In genomic region chr16:715448-716249, GRCh38 we compare ENCODE assay signal across 9 cellular contexts. TPM values are rescaled to one million over a fixed set of nuclear protein-coding genes. Genes with fewer than 3 reads are reported as not detected.
DNase-seq lines count a peak whose midpoint lies in the region; ATAC-seq and TF ChIP-seq lines count a peak whose summit lies in the region.
"Had no signal": no experiment of that assay in that cellular context is flagged by ENCODE, and none has a peak within 500 bp of the region (broad histone marks: within the 10 kb centered on the region; RNA-seq: fewer than 3 reads in every experiment).

No MANE protein-coding gene starts in this region.

- H3K79me2 ChIP-seq in ACC112 (ENCODE audit: control insufficient read depth, insufficient read depth, low read length, unreplicated experiment) (no peaks in the 10 kb centered on the region), mammary epithelial cell (ENCODE audit: insufficient read depth, low read length) (peaks cover 3% of the 10 kb centered on the region)

- no peaks in the 10 kb centered on the region for H4K20me1 ChIP-seq in mammary epithelial cell (ENCODE audit: insufficient read depth, low read length)

- 5% methylated on average over 21 of the region's 79 CpGs for WGBS in mammary epithelial cell (ENCODE audit: low coverage, missing lambda C conversion rate)
- 5% methylated on average over 53 to 73 of the region's 79 CpGs for whole genome bisulfite sequencing in mesodermal cell (ENCODE audit: insufficient coverage in 2 of 2), 2 experiments

- in situ Hi-C loops in mammary epithelial cell (cut with MboI; ENCODE audit: low sequenced_read_pairs in 2 of 2) = loop anchor here in 1 of 2 donors (25.0 kb wide), 1 partner anchor 347 kb away; the partner anchor contains the start of gene SSTR5

- ATAC-seq in HG02884 (IDR thresholded peaks at IDR 0.05; ENCODE audit: unreplicated experiment) = no peak

- CTCF ChIA-PET in mammary epithelial cell (lab: Charles Lee; ENCODE audit: low non-redundant PET) = interaction anchor here (0.6 kb wide), 1 partner anchor 116 kb away, joined by 16 read pairs; no protein-coding TSS in a partner anchor

- H3K4me1 ChIP-seq in ACC112 (ENCODE audit: control insufficient read depth, insufficient read depth, low read length, unreplicated experiment) (peaks cover 13% of the 10 kb centered on the region), mammary epithelial cell (ENCODE audit: insufficient read depth, low read length) (peaks cover 36% of the 10 kb centered on the region), mesodermal cell (ENCODE audit: control insufficient read depth, insufficient read depth, low read length, poor library complexity, severe bottlenecking) (peaks cover 17% of the 10 kb centered on the region)

- H3K27me3 ChIP-seq in ACC112 (ENCODE audit: insufficient read depth, low read length) (peaks cover 6% of the 10 kb centered on the region), mammary epithelial cell (ENCODE audit: insufficient read depth, low read length) (peaks cover 3% of the 10 kb centered on the region)

- H3K4me3 ChIP-seq in ACC112 (ENCODE audit: low read depth, low read length) (peak overlapping the region; percentile 95), LNCaP clone FGC (ENCODE audit: low read depth, low read length) (peak overlapping the region; percentile 69), mammary epithelial cell (replicated peaks in 1 of 3; ENCODE audit: insufficient read depth in 1 of 3, low read depth in 2 of 3, low read length in 3 of 3) (peak overlapping the region; percentile 37 to 64 (median 63)), mesodermal cell (ENCODE audit: extremely low read depth, insufficient read depth, low read length, poor library complexity, severe bottlenecking) (peak overlapping the region; percentile 58)

- H3K9me3 ChIP-seq in mammary epithelial cell (replicated peaks; ENCODE audit: insufficient read depth, low read length) (no peaks in the 10 kb centered on the region), mesodermal cell (ENCODE audit: control insufficient read depth, low read length) (no peaks in the 10 kb centered on the region)

- H3K27ac ChIP-seq in ACC112 (ENCODE audit: low read depth, low read length) = no peak overlapping the region
- no peak overlapping the region for H3K27ac ChIP-seq in mammary epithelial cell (ENCODE audit: insufficient read depth, low read depth, low read length)
- H3K27ac ChIP-seq in mesodermal cell (ENCODE audit: low read depth, low read length, severe bottlenecking) = peak overlapping the region; percentile 53
- H3K27ac ChIP-seq: KMS-11 had no signal

- H2AFZ ChIP-seq in ACC112 (ENCODE audit: low read length, unreplicated experiment) (peak overlapping the region; percentile 66), mammary epithelial cell (ENCODE audit: low read depth, low read length) (peak overlapping the region; percentile 68)

- DNase-seq in GM10266 (ENCODE audit: extremely low spot score) (peak; percentile 72), LNCaP clone FGC (ENCODE audit: low read depth) (no peak), mammary epithelial cell (no peak), hippocampal formation (lab: John Stamatoyannopoulos, UW) (no peak)
- DNase-seq in stimulated activated CD4-positive, alpha-beta T cell treated with anti-CD3 and anti-CD28 coated beads, Interleukin-12 subunit alpha, Interleukin-12 subunit beta, amount 100 ng/mL, for 4 hours = no peak

- H3K4me2 ChIP-seq in mammary epithelial cell (ENCODE audit: insufficient read depth, low read depth, low read length) = peak overlapping the region; percentile 94
- H3K4me2 ChIP-seq: KMS-11 had no signal

- no TSS peak for BruUV-seq in mammary epithelial cell (replicated peaks; lab: Mats Ljungman, UMichigan)

- intact Hi-C loops in mammary epithelial cell (cut with micrococcal nuclease) = loop anchor here (2.0 kb wide), 1 partner anchor 31 kb away; the partner anchor contains the start of gene JMJD8

- H3K9ac ChIP-seq in mammary epithelial cell (ENCODE audit: insufficient read depth, low read length) = no peak overlapping the region
- H3K9ac ChIP-seq: KMS-11 had no signal

- no peak for TF ChIP-seq CTCF in GM10266 (IDR thresholded peaks at IDR 0.05; ENCODE audit: control insufficient read depth, insufficient read depth, low read depth, missing control alignments)
- TF ChIP-seq CTCF in LNCaP clone FGC (IDR thresholded peaks at IDR 0.05; ENCODE audit: control insufficient read depth, extremely low read depth, insufficient read depth) = peak; percentile 52
- peak in 1 of 2 donors; percentile 14 for TF ChIP-seq CTCF in mammary epithelial cell (conservative IDR thresholded peaks at IDR 0.05 in 1 of 2, IDR thresholded peaks at IDR 0.05 in 1 of 2; ENCODE audit: extremely low read depth in 1 of 2, insufficient read depth in 1 of 2, low read depth in 1 of 2, low read length in 2 of 2)

- dilution Hi-C loops in mammary epithelial cell (cut with HindIII; ENCODE audit: low sequenced_read_pairs) = loop anchor here (25.0 kb wide), 2 partner anchors 572 to 672 kb away; no protein-coding TSS in a partner anchor

- no peaks in the 10 kb centered on the region for H3K36me3 ChIP-seq in ACC112 (ENCODE audit: insufficient read depth, low read length)
- no peaks in the 10 kb centered on the region for H3K36me3 ChIP-seq in mammary epithelial cell (ENCODE audit: insufficient read depth, low read length)
- H3K36me3 ChIP-seq in mesodermal cell (ENCODE audit: control insufficient read depth, insufficient read depth, low read length) = peaks cover 4% of the 10 kb centered on the region

RNA-seq across cellular contexts. Expression of gene METRN, which starts 0.7 kb away (rescaled TPM):
- total RNA-seq in mammary epithelial cell = 10 to 100 TPM; 22.2 to 53.1 TPM
- polyA plus RNA-seq in mammary epithelial cell = 15.0 TPM
- polyA minus RNA-seq in mammary epithelial cell = 2.5 TPM
- 88.1 TPM for polyA plus RNA-seq in mesodermal cell (2013, experiment 1 of 2)
- 60.5 TPM for polyA plus RNA-seq in mesodermal cell (2013, experiment 2 of 2)

RNA-seq across cellular contexts. Expression of gene ANTKMT, which starts 5.3 kb away (rescaled TPM):
- 10 to 100 TPM; 13.5 to 35.4 TPM for total RNA-seq in mammary epithelial cell
- 12.6 TPM for polyA plus RNA-seq in mammary epithelial cell
- polyA minus RNA-seq in mammary epithelial cell = 0.72 TPM
- 18.1 TPM for polyA plus RNA-seq in mesodermal cell (2013, experiment 1 of 2)
- 13.7 TPM for polyA plus RNA-seq in mesodermal cell (2013, experiment 2 of 2)

RNA-seq across cellular contexts. Expression of gene FBXL16, which starts 10.0 kb away (rescaled TPM):
- 1 to 10 TPM in 1 of 2 donors, under 1 TPM in 1; 0.33 to 2.6 TPM for total RNA-seq in mammary epithelial cell
- 0.53 TPM for polyA plus RNA-seq in mammary epithelial cell
- polyA minus RNA-seq in mammary epithelial cell = 1.8 TPM
- 1.8 TPM for polyA plus RNA-seq in mesodermal cell (2013, experiment 1 of 2)
- 1.2 TPM for polyA plus RNA-seq in mesodermal cell (2013, experiment 2 of 2)

RNA-seq across cellular contexts. Expression of gene CCDC78, which starts 10.6 kb away (rescaled TPM):
- 1 to 10 TPM; 3.0 to 5.8 TPM for total RNA-seq in mammary epithelial cell
- 3.5 TPM for polyA plus RNA-seq in mammary epithelial cell
- not detected for polyA minus RNA-seq in mammary epithelial cell
- polyA plus RNA-seq in mesodermal cell (2013, experiment 1 of 2) = 3.4 TPM
- polyA plus RNA-seq in mesodermal cell (2013, experiment 2 of 2) = 2.9 TPM

RNA-seq across cellular contexts. Expression of gene HAGHL, which starts 11.3 kb away (rescaled TPM):
- total RNA-seq in mammary epithelial cell = 10 to 100 TPM in 1 of 2 donors, 1 to 10 TPM in 1; 8.0 to 20.2 TPM
- 8.0 TPM for polyA plus RNA-seq in mammary epithelial cell
- 1.0 TPM for polyA minus RNA-seq in mammary epithelial cell
- 10.1 TPM for polyA plus RNA-seq in mesodermal cell (2013, experiment 1 of 2)
- 6.9 TPM for polyA plus RNA-seq in mesodermal cell (2013, experiment 2 of 2)
